In genomic region chr1:47265529-47265928, GRCh38 we compare ENCODE assay signal across 8 cellular contexts. TPM values are rescaled to one million over a fixed set of nuclear protein-coding genes. Genes with fewer than 3 reads are reported as not detected.
"Had no signal": no experiment of that assay in that cellular context is flagged by ENCODE, and none has a peak within 500 bp of the region (broad histone marks: within the 10 kb centered on the region; RNA-seq: fewer than 3 reads in every experiment).

No MANE protein-coding gene starts in this region.

RNA-seq across cellular contexts. Expression of gene TAL1, which starts 33.5 kb away (rescaled TPM):
- total RNA-seq: activated B cell treated with CpG ODN at 0.5 μM for 24 hours; activated CD4-positive, alpha-beta T cell treated with anti-CD3 and anti-CD28 coated beads, Interleukin-2, amount 10 ng/mL, durations not matched to agents 24 days and 14 days; activated CD8-positive, alpha-beta memory T cell treated with anti-CD3 and anti-CD28 coated beads for 36 hours; activated CD8-positive, alpha-beta T cell treated with anti-CD3 and anti-CD28 coated beads for 36 hours; activated naive CD4-positive, alpha-beta T cell treated with anti-CD3 and anti-CD28 coated beads for 36 hours; activated naive CD8-positive, alpha-beta T cell treated with anti-CD3 and anti-CD28 coated beads for 36 hours; activated T-helper 1 cell treated with anti-CD3 and anti-CD28 coated beads, Interleukin-12 subunit alpha, Interleukin-12 subunit beta, Interleukin-2, Interleukin-4 antibody, amounts not matched to agents 30 ng/mL and 10 ng/mL and 1 ng/mL, durations not matched to agents 14 hours and 24 hours and 36 hours; activated T-helper 17 cell treated with anti-CD3 and anti-CD28 coated beads, Interleukin-2, amount 50 U/mL, for 72 hours had no signal
